ENCODE assay signal across 8 cellular contexts in genomic region chr13:52201439-52202193, GRCh38. TPM values are rescaled to one million over a fixed set of nuclear protein-coding genes. Genes with fewer than 3 reads are reported as not detected.
A peak's percentile ranks its signal among the peaks of the same experiment; 100 is the strongest.
DNase-seq lines count a peak whose midpoint lies in the region; ATAC-seq, FAIRE-seq and TF ChIP-seq lines count a peak whose summit lies in the region.
"Not testable (repeated sequence)": the region's sequence is repeated elsewhere in the genome, so short reads cannot be mapped to it uniquely, and the experiment has no call there.

No MANE protein-coding gene starts in this region.

- 40% methylated on average over 12 of the region's 12 CpGs for WGBS in esophagus muscularis mucosa

- not testable (repeated sequence) for H3K4me3 ChIP-seq in esophagus muscularis mucosa, left lung

- not testable (repeated sequence) for FAIRE-seq in D721Med (lab: Jason Lieb, UNC)

- H3K9me3 Mint-ChIP-seq in activated naive CD8-positive, alpha-beta T cell treated with anti-CD3 and anti-CD28 coated beads, Interleukin-2, amount 10 ng/mL, durations not matched to agents 7 days and 5 days; stimulated activated effector memory CD8-positive, alpha-beta T cell treated with anti-CD3 and anti-CD28 coated beads, Interleukin-12 subunit alpha, Interleukin-12 subunit beta, amount 100 ng/mL, for 72 hours: not testable (repeated sequence)

- H3K4me1 Mint-ChIP-seq in activated naive CD8-positive, alpha-beta T cell treated with anti-CD3 and anti-CD28 coated beads, Interleukin-2, amount 10 ng/mL, durations not matched to agents 7 days and 5 days; stimulated activated effector memory CD8-positive, alpha-beta T cell treated with anti-CD3 and anti-CD28 coated beads, Interleukin-12 subunit alpha, Interleukin-12 subunit beta, amount 100 ng/mL, for 72 hours: not testable (repeated sequence)

- H3K9me3 ChIP-seq in esophagus muscularis mucosa, left lung: not testable (repeated sequence)

- H3K27ac ChIP-seq in esophagus muscularis mucosa (replicated peaks in 1 of 4); left lung: not testable (repeated sequence)

- not testable (repeated sequence) for H3K4me1 ChIP-seq in esophagus muscularis mucosa, left lung

- H3K27me3 Mint-ChIP-seq in activated naive CD8-positive, alpha-beta T cell treated with anti-CD3 and anti-CD28 coated beads, Interleukin-2, amount 10 ng/mL, durations not matched to agents 7 days and 5 days: not testable (repeated sequence)

- not testable (repeated sequence) for TF ChIP-seq POLR2A in esophagus muscularis mucosa (IDR thresholded peaks at IDR 0.05; ENCODE audit: low read depth)

- not testable (repeated sequence) for H3K27me3 ChIP-seq in esophagus muscularis mucosa, left lung

- not testable (repeated sequence) for H3K36me3 ChIP-seq in esophagus muscularis mucosa, left lung

- not testable (repeated sequence) for H3K4me3 Mint-ChIP-seq in activated naive CD8-positive, alpha-beta T cell treated with anti-CD3 and anti-CD28 coated beads, Interleukin-2, amount 10 ng/mL, durations not matched to agents 7 days and 5 days; stimulated activated effector memory CD8-positive, alpha-beta T cell treated with anti-CD3 and anti-CD28 coated beads, Interleukin-12 subunit alpha, Interleukin-12 subunit beta, amount 100 ng/mL, for 72 hours

- H3K27ac Mint-ChIP-seq in activated naive CD8-positive, alpha-beta T cell treated with anti-CD3 and anti-CD28 coated beads, Interleukin-2, amount 10 ng/mL, durations not matched to agents 7 days and 5 days: not testable (repeated sequence)
- H3K27ac Mint-ChIP-seq in stimulated activated effector memory CD8-positive, alpha-beta T cell treated with anti-CD3 and anti-CD28 coated beads, Interleukin-12 subunit alpha, Interleukin-12 subunit beta, amount 100 ng/mL, for 72 hours: peak overlapping the region; percentile 62

- DNase-seq in D721Med (ENCODE audit: insufficient read length, low spot score); activated naive CD8-positive, alpha-beta T cell treated with anti-CD3 and anti-CD28 coated beads, Interleukin-2, amount 10 ng/mL, durations not matched to agents 7 days and 5 days; esophagus muscularis mucosa (ENCODE audit: extremely low spot score); left lung; stimulated activated effector memory CD8-positive, alpha-beta T cell treated with anti-CD3 and anti-CD28 coated beads, Interleukin-12 subunit alpha, Interleukin-12 subunit beta, amount 100 ng/mL, for 72 hours (ENCODE audit: low spot score in 2 of 2): not testable (repeated sequence)
- DNase-seq in MV-4-11 (lab: John Stamatoyannopoulos, UW) (peak; percentile 44), RPMI7951 (ENCODE audit: low read depth) (peak; percentile 57)

- TF ChIP-seq EP300 in esophagus muscularis mucosa (IDR thresholded peaks at IDR 0.05): not testable (repeated sequence)

- intact Hi-C loops in esophagus muscularis mucosa (cut with DNase I); left lung (cut with DNase I): not testable (repeated sequence)

- not testable (repeated sequence) for H3K36me3 Mint-ChIP-seq in activated naive CD8-positive, alpha-beta T cell treated with anti-CD3 and anti-CD28 coated beads, Interleukin-2, amount 10 ng/mL, durations not matched to agents 7 days and 5 days; stimulated activated effector memory CD8-positive, alpha-beta T cell treated with anti-CD3 and anti-CD28 coated beads, Interleukin-12 subunit alpha, Interleukin-12 subunit beta, amount 100 ng/mL, for 72 hours

- ATAC-seq in GM21786 (IDR thresholded peaks at IDR 0.05; ENCODE audit: unreplicated experiment): peak; percentile 63
- ATAC-seq in activated naive CD8-positive, alpha-beta T cell treated with anti-CD3 and anti-CD28 coated beads, Interleukin-2, amount 10 ng/mL, durations not matched to agents 7 days and 5 days (ENCODE audit: low read depth): peak; percentile 63
- ATAC-seq in left lung: peak; percentile 90
- peak; percentile 70 for ATAC-seq in stimulated activated effector memory CD8-positive, alpha-beta T cell treated with anti-CD3 and anti-CD28 coated beads, Interleukin-12 subunit alpha, Interleukin-12 subunit beta, amount 100 ng/mL, for 72 hours

- TF ChIP-seq CTCF in D721Med (IDR thresholded peaks at IDR 0.05; ENCODE audit: insufficient read depth, missing control alignments): peak; percentile 40
- TF ChIP-seq CTCF in esophagus muscularis mucosa (IDR thresholded peaks at IDR 0.05): peak in 2 of 3 experiments; percentile 8 to 22
- peak; percentile 20 to 21 for TF ChIP-seq CTCF in left lung (IDR thresholded peaks at IDR 0.05)

- POLR2A ChIA-PET in activated naive CD8-positive, alpha-beta T cell treated with anti-CD3 and anti-CD28 coated beads, Interleukin-2, amount 10 ng/mL, durations not matched to agents 7 days and 5 days (lab: Charles Lee): not testable (repeated sequence)

RNA-seq across cellular contexts. Expression of gene NEK3, which starts 42.2 kb away (rescaled TPM):
- total RNA-seq in RPMI7951 (2014; rRNA removed; shearing (Covaris generic)): 9.9 and 12.6 TPM in 2 replicates
- total RNA-seq in activated naive CD8-positive, alpha-beta T cell treated with anti-CD3 and anti-CD28 coated beads, Interleukin-2, amount 10 ng/mL, durations not matched to agents 7 days and 5 days: 1 to 10 TPM; 2.1 TPM
- total RNA-seq in esophagus muscularis mucosa (10 to 100 TPM in 1 of 4 donors, 1 to 10 TPM in 3; 5.0 to 11.6 (median 6.9) TPM), left lung (10 to 100 TPM in 1 of 2 donors, 1 to 10 TPM in 1; 9.8 to 11.0 TPM)
